In genomic region chr12:116727261-116727660, GRCh38 we compare ENCODE assay signal across 16 cellular contexts. TPM values are rescaled to one million over a fixed set of nuclear protein-coding genes. Genes with fewer than 3 reads are reported as not detected.
DNase-seq lines count a peak whose midpoint lies in the region; ATAC-seq, FAIRE-seq and TF ChIP-seq lines count a peak whose summit lies in the region.
"Had no signal": no experiment of that assay in that cellular context is flagged by ENCODE, and none has a peak within 500 bp of the region (broad histone marks: within the 10 kb centered on the region; RNA-seq: fewer than 3 reads in every experiment).

No MANE protein-coding gene starts in this region.

- no peaks in the 10 kb centered on the region for H3K9me2 ChIP-seq in OCI-LY1 (ENCODE audit: low read depth, low read length)

- in situ Hi-C loops in brain microvascular endothelial cell (cut with HindIII; ENCODE audit: low pct_ligation_motif_present, low sequenced_read_pairs) = no loop called here

- H3K27me3 ChIP-seq in HUES48 (ENCODE audit: control insufficient read depth, insufficient read depth, low read length) (no peaks in the 10 kb centered on the region), OCI-LY1 (ENCODE audit: insufficient read depth, low read length) (no peaks in the 10 kb centered on the region), left lung (no peaks in the 10 kb centered on the region), small intestine (ENCODE audit: control insufficient read depth in 2 of 2, insufficient read depth in 2 of 2, low read length in 2 of 2) (no peaks in the 10 kb centered on the region), brain microvascular endothelial cell (replicated peaks) (no peaks in the 10 kb centered on the region)

- no peak overlapping the region for H3K9ac ChIP-seq in HUES48 (ENCODE audit: low read depth, low read length)
- peak overlapping the region; percentile 22; the same call in 1 of the 2 replicates for H3K9ac ChIP-seq in OCI-LY1 (ENCODE audit: low read length)

- no peaks in the 10 kb centered on the region for H3K9me3 ChIP-seq in HUES48 (ENCODE audit: control insufficient read depth, insufficient read depth, low read length)
- H3K9me3 ChIP-seq in OCI-LY1 (ENCODE audit: low read length) = no peaks in the 10 kb centered on the region
- no peaks in the 10 kb centered on the region for H3K9me3 ChIP-seq in left lung
- H3K9me3 ChIP-seq in small intestine (ENCODE audit: control insufficient read depth, low read depth) = no peaks in the 10 kb centered on the region
- H3K9me3 ChIP-seq: Caco-2 had no signal

- H3K36me3 ChIP-seq in HUES48 (ENCODE audit: control insufficient read depth, insufficient read depth, low read length) = peaks cover 5% of the 10 kb centered on the region
- H3K36me3 ChIP-seq in OCI-LY1 (ENCODE audit: insufficient read depth, low read length) = peaks cover 56% of the 10 kb centered on the region
- peaks cover 5 to 32% of the 10 kb centered on the region in 2 donors for H3K36me3 ChIP-seq in left lung
- peaks cover 5% of the 10 kb centered on the region in 2 donors for H3K36me3 ChIP-seq in small intestine (ENCODE audit: control insufficient read depth in 2 of 2, insufficient read depth in 2 of 2, low read length in 2 of 2)
- H3K36me3 ChIP-seq in brain microvascular endothelial cell (replicated peaks) = no peaks in the 10 kb centered on the region

- H3K79me2 ChIP-seq in OCI-LY1 (ENCODE audit: insufficient read depth, low read length) = peaks cover 84% of the 10 kb centered on the region

- WGBS in small intestine, 3 donors = 19 to 48% (median 27%) methylated on average over 3 of the region's 3 CpGs

- DNase-seq in left lung (no peak), small intestine (peak; percentile 26), HK-2 (ENCODE audit: unreplicated experiment) (no peak), brain microvascular endothelial cell (no peak)
- DNase-seq: Caco-2, HCEC 1CT, KG1, NCI-H1048, NCI-H2081 treated with DMSO at 0.1 percent for 48 hours, NCI-H345, NCI-H526, PC-3, SW 1271 had no signal

- no peak for FAIRE-seq in small intestine (lab: Jason Lieb, UNC)

- H4K20me1 ChIP-seq in OCI-LY1 (ENCODE audit: insufficient read depth, low read length) = no peaks in the 10 kb centered on the region

- H3K27ac ChIP-seq in HUES48 (ENCODE audit: low read depth, low read length) (peak overlapping the region; percentile 68), OCI-LY1 (ENCODE audit: low read depth, low read length, poor library complexity, severe bottlenecking) (peak overlapping the region; percentile 69), left lung (peak overlapping the region; percentile 6 to 49), small intestine (ENCODE audit: low read depth in 1 of 2, low read length in 1 of 2) (peak overlapping the region in 1 of 2 donors; percentile 14), brain microvascular endothelial cell (no peak overlapping the region)

- no peak overlapping the region for H2AFZ ChIP-seq in OCI-LY1 (ENCODE audit: low read length)

- ATAC-seq in left lung = peak; percentile 63
- no peak for ATAC-seq in HG02759 (IDR thresholded peaks at IDR 0.05; ENCODE audit: unreplicated experiment)

- no peak overlapping the region for H3K4me3 ChIP-seq in HUES48 (ENCODE audit: low read depth, low read length)
- H3K4me3 ChIP-seq in OCI-LY1 (ENCODE audit: low read depth, low read length, poor library complexity, severe bottlenecking) = no peak overlapping the region
- H3K4me3 ChIP-seq in left lung = no peak overlapping the region
- no peak overlapping the region for H3K4me3 ChIP-seq in small intestine (ENCODE audit: low read depth in 1 of 2, low read length in 2 of 2)
- no peak overlapping the region for H3K4me3 ChIP-seq in brain microvascular endothelial cell (ENCODE audit: low read depth, low read length)

- H3K4me1 ChIP-seq in HUES48 (ENCODE audit: control insufficient read depth, insufficient read depth, low read length) = peaks cover 11% of the 10 kb centered on the region
- peaks cover 89% of the 10 kb centered on the region for H3K4me1 ChIP-seq in OCI-LY1 (ENCODE audit: insufficient read depth, low read length, severe bottlenecking)
- H3K4me1 ChIP-seq in left lung = peaks cover 7 to 27% of the 10 kb centered on the region in 2 donors
- H3K4me1 ChIP-seq in small intestine (ENCODE audit: control insufficient read depth in 2 of 2, insufficient read depth in 1 of 2, low read depth in 1 of 2, low read length in 1 of 2) = peaks cover 5 to 21% of the 10 kb centered on the region in 2 donors

- peak overlapping the region; percentile 32; the same call in 1 of the 2 replicates for H3K4me2 ChIP-seq in OCI-LY1 (ENCODE audit: low read length)

- intact Hi-C loops in left lung (cut with DNase I) = no loop called here

- peak; percentile 21; the same call in 1 of the 2 replicates for TF ChIP-seq CTCF in OCI-LY1 (IDR thresholded peaks at IDR 0.05; ENCODE audit: low read length)
- TF ChIP-seq CTCF in left lung (IDR thresholded peaks at IDR 0.05) = no peak
- TF ChIP-seq CTCF in brain microvascular endothelial cell (IDR thresholded peaks at IDR 0.05; ENCODE audit: low read depth, low read length, missing control alignments) = no peak

- no peaks in the 10 kb centered on the region for H3F3A ChIP-seq in OCI-LY1 (ENCODE audit: insufficient read depth, low read length)

RNA-seq across cellular contexts. Expression of gene SPRING1, which starts 10.6 kb away (rescaled TPM):
- 10 to 100 TPM; 70.1 to 90.5 TPM for total RNA-seq in left lung
- polyA plus RNA-seq in small intestine = 10 to 100 TPM; 10.3 to 17.3 (median 15.4) TPM

RNA-seq across cellular contexts. Expression of gene RNFT2, which starts 10.9 kb away (rescaled TPM):
- 1 to 10 TPM; 5.3 to 5.5 TPM for total RNA-seq in left lung
- polyA plus RNA-seq in small intestine = 1 to 10 TPM in 1 of 3 donors, under 1 TPM in 2; 0.45 to 2.4 (median 0.54) TPM
